8 cellular contexts compared by ENCODE assay signal in the genomic region with DNA sequence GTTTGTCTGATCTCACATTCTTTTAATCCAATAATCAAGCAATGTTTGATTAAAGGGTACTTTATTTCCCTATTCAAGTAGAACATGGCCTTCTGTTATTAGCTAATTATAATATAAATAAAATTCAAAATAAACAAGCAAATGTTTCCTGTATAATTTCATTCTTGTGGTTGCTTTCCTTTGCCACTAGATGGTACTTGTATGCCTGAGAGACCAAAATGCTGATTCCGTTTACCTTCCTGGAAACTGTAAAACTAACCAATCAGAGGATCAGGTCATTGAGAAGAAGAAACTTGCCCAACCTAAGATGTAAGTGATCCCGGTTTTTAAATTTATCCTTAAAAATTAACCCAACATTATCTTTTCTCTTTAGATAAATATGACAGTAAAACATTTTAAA. TPM values are rescaled to one million over a fixed set of nuclear protein-coding genes. Genes with fewer than 3 reads are reported as not detected.
DNase-seq lines count a peak whose midpoint lies in the region; FAIRE-seq and TF ChIP-seq lines count a peak whose summit lies in the region.

No MANE protein-coding gene starts in this region.

- no peaks in the 10 kb centered on the region for H3K79me2 ChIP-seq in OCI-LY3 (ENCODE audit: low read length)

- no peaks in the 10 kb centered on the region for H3K36me3 Mint-ChIP-seq in T-helper 2 cell treated with Interferon-gamma antibody and Interleukin-4, amounts not matched to agents 5 μg/mL and 100 μg/mL, for 36 hours (ENCODE audit: low read depth)

- H3K27ac Mint-ChIP-seq in T-helper 2 cell treated with Interferon-gamma antibody and Interleukin-4, amounts not matched to agents 5 μg/mL and 100 μg/mL, for 36 hours = no peak overlapping the region

- TF ChIP-seq POLR2A in GM12891 (IDR thresholded peaks at IDR 0.05; ENCODE audit: low read depth, low read length) = no peak

- H3K9me3 Mint-ChIP-seq in T-helper 2 cell treated with Interferon-gamma antibody and Interleukin-4, amounts not matched to agents 5 μg/mL and 100 μg/mL, for 36 hours = peaks cover under 1% of the 10 kb centered on the region

- peaks cover 28% of the 10 kb centered on the region for H3K27me3 Mint-ChIP-seq in T-helper 2 cell treated with Interferon-gamma antibody and Interleukin-4, amounts not matched to agents 5 μg/mL and 100 μg/mL, for 36 hours (ENCODE audit: low read depth)

- H3K4me1 Mint-ChIP-seq in T-helper 2 cell treated with Interferon-gamma antibody and Interleukin-4, amounts not matched to agents 5 μg/mL and 100 μg/mL, for 36 hours (ENCODE audit: low read depth) = peaks cover 3% of the 10 kb centered on the region

- peak; percentile 45 for TF ChIP-seq CTCF in OCI-LY3 (IDR thresholded peaks at IDR 0.05; ENCODE audit: low read depth, low read length)
- TF ChIP-seq CTCF in tibial artery (IDR thresholded peaks at IDR 0.05) = peak; percentile 43 to 51

- H3K27me3 ChIP-seq in OCI-LY3 (ENCODE audit: low read depth, low read length) = no peaks in the 10 kb centered on the region
- no peaks in the 10 kb centered on the region for H3K27me3 ChIP-seq in tibial artery

- H3K9me3 ChIP-seq in OCI-LY3 (ENCODE audit: insufficient read depth, low read length) = peaks cover 2% of the 10 kb centered on the region; the same call in 1 of the 2 replicates
- H3K9me3 ChIP-seq in tibial artery = peaks cover 0 to 4% (median 0%) of the 10 kb centered on the region in 3 donors

- intact Hi-C loops in tibial artery (cut with DNase I; ENCODE audit: low total_unique reads) = loop anchor here (2.0 kb wide), 1 partner anchor 190 kb away; no protein-coding TSS in a partner anchor

- no peak overlapping the region for H3K4me2 ChIP-seq in OCI-LY3 (ENCODE audit: low read length)

- H3K4me1 ChIP-seq in OCI-LY3 (ENCODE audit: low read length) (no peaks in the 10 kb centered on the region), tibial artery (no peaks in the 10 kb centered on the region)

- H3K36me3 ChIP-seq in OCI-LY3 (replicated peaks; ENCODE audit: low read depth, low read length) (no peaks in the 10 kb centered on the region), tibial artery (no peaks in the 10 kb centered on the region)

- H3K27ac ChIP-seq in OCI-LY3 (ENCODE audit: low read length) = no peak overlapping the region
- H3K27ac ChIP-seq in tibial artery = no peak overlapping the region

- no peaks in the 10 kb centered on the region for H4K20me1 ChIP-seq in OCI-LY3 (ENCODE audit: insufficient read depth, low read length)

- H2AFZ ChIP-seq in OCI-LY3 (ENCODE audit: low read depth, low read length) = peak overlapping the region; percentile 64; the same call in 1 of the 2 replicates

- no peak overlapping the region for H3K9ac ChIP-seq in OCI-LY3 (ENCODE audit: low read length)

- peak; percentile 47 for DNase-seq in ACHN
- DNase-seq in GM12891 (ENCODE audit: insufficient read length, low spot score) = no peak
- peak; percentile 66 for DNase-seq in fibroblast of peridontal ligament (ENCODE audit: extremely low read depth)
- no peak for DNase-seq in tibial artery
- no peak for DNase-seq in T-helper 2 cell treated with Interferon-gamma antibody and Interleukin-4, amounts not matched to agents 5 μg/mL and 100 μg/mL, for 36 hours (ENCODE audit: low spot score)
- DNase-seq in SK-N-DZ (ENCODE audit: low spot score) = no peak
- DNase-seq in stimulated activated CD4-positive, alpha-beta T cell treated with anti-CD3 and anti-CD28 coated beads, Interleukin-4, amount 100 ng/mL, for 4 hours = no peak

- peak; percentile 58 for FAIRE-seq in GM12891 (lab: Jason Lieb, UNC)

- H3K4me3 Mint-ChIP-seq in T-helper 2 cell treated with Interferon-gamma antibody and Interleukin-4, amounts not matched to agents 5 μg/mL and 100 μg/mL, for 36 hours = no peak overlapping the region

- no peak overlapping the region for H3K4me3 ChIP-seq in OCI-LY3 (ENCODE audit: low read length)
- no peak overlapping the region for H3K4me3 ChIP-seq in tibial artery

- in situ Hi-C loops in ACHN (cut with HindIII; ENCODE audit: low pct_ligation_motif_present, low pct_unique_long_range_greater_than_20kb, low sequenced_read_pairs) = no loop called here

TF ChIP-seq in GM12891, 5 proteins besides CTCF, POLR2A, EP300 and RAD21:
- TF ChIP-seq PAX5 (IDR thresholded peaks at IDR 0.05; ENCODE audit: insufficient read depth, low read length, severe bottlenecking) (no peak), POLR2AphosphoS5 (IDR thresholded peaks at IDR 0.05; ENCODE audit: low read depth, low read length) (no peak), TAF1 (IDR thresholded peaks at IDR 0.05; ENCODE audit: low read depth, low read length) (no peak), SPI1 (IDR thresholded peaks at IDR 0.05; ENCODE audit: low read depth, low read length) (no peak), POU2F2 (IDR thresholded peaks at IDR 0.05; ENCODE audit: low read depth, low read length) (no peak)

RNA-seq across cellular contexts. Expression of a gene that starts 8.1 kb away (rescaled TPM):
- polyA plus RNA-seq in GM12891 (2012; ENCODE audit: low read depth, missing spikeins) = 15.6 TPM
- 15.5 and 21.1 TPM in 2 replicates for polyA plus RNA-seq in SK-N-DZ (2014; cell fraction: cytosol; rRNA removed)
- polyA plus RNA-seq in SK-N-DZ (2014; cell fraction: nucleus; rRNA removed) = 40.8 and 49.3 TPM in 2 replicates

Comparison
In these comparisons a context has a peak if more than half of its experiments do, and no peak if none do; other contexts are left out.
1. DNase-seq: peak in ACHN (single experiment) and fibroblast of peridontal ligament (single experiment); none in GM12891 (single experiment), tibial artery (0 of 2), T-helper 2 cell treated with Interferon-gamma antibody and Interleukin-4, amounts not matched to agents 5 μg/mL and 100 μg/mL, for 36 hours (single experiment), SK-N-DZ (single experiment) and stimulated activated CD4-positive, alpha-beta T cell treated with anti-CD3 and anti-CD28 coated beads, Interleukin-4, amount 100 ng/mL, for 4 hours (0 of 2).